ENCODE assay signal across 22 cellular contexts in the genomic region with DNA sequence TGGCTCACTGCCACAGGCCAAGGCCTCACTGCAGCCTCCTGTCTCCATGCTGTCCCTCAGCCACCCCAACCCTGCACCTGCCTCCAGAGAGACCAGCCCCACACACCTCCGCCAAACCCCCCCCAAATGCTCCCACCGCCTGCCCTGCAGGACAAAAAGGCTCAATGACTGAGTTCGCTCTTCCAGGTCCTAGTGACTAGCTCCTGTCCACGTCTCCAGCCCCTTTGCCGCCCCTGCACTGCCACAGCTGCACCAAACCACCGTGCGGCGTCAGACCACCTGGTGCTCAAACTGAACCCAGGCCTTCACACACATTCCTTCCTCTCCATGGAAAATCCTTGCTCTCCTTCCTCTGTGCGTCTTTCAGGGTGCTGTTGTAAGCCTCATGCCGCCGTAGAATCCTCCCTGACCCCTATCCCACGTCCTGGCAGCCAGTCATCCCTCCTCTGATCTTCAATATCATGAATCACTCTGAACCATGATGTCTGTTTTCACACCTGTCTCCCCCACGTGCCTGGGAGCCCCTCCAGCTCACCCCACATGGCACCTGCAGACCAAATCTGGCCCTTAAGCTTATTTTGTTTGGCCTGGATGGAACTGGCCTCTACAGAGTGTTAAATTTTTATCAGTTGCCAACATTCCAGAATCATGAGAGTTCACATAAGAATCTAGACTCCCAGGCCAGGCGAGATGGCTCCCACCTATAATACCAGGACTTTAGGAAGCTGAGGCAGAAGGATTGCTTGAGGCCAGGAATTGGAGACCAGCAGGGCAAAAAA. TPM values are rescaled to one million over a fixed set of nuclear protein-coding genes. Genes with fewer than 3 reads are reported as not detected.
A peak's percentile ranks its signal among the peaks of the same experiment; 100 is the strongest.
DNase-seq lines count a peak whose midpoint lies in the region; ATAC-seq and TF ChIP-seq lines count a peak whose summit lies in the region.
"Had no signal": no experiment of that assay in that cellular context is flagged by ENCODE, and none has a peak within 500 bp of the region (broad histone marks: within the 10 kb centered on the region; RNA-seq: fewer than 3 reads in every experiment).

No MANE protein-coding gene starts in this region.

- DNase-seq in GM04503 (ENCODE audit: low read depth): peak; percentile 21
- peak; percentile 26 for DNase-seq in adipocyte (ENCODE audit: low read depth)
- peak; percentile 10 for DNase-seq in fibroblast of the conjunctiva (ENCODE audit: low read depth)
- DNase-seq in psoas muscle: no peak
- DNase-seq in RPMI8226: no peak
- DNase-seq in PC-3: no peak
- DNase-seq in DMS53 treated with DMSO at 0.1 percent for 48 hours (lab: John Stamatoyannopoulos, UW; ENCODE audit: unreplicated experiment): no peak
- no peak for DNase-seq in NCI-H2196 (lab: John Stamatoyannopoulos, UW; ENCODE audit: unreplicated experiment)
- DNase-seq: activated gamma-delta T cell treated with Interleukin-2 at 50 U/mL for 16 hours; caudate nucleus; GF-D8; hippocampal formation; natural killer cell; NCI-H2171; retina; stimulated activated CD4-positive, alpha-beta T cell treated with anti-CD3 and anti-CD28 coated beads, Interleukin-4, amount 100 ng/mL, for 4 hours; upper lobe of left lung; WERI-Rb-1 had no signal

- no TSS peak for BruUV-seq in PC-3 (replicated peaks; lab: Mats Ljungman, UMichigan)

- CTCF ChIA-PET in PC-3 (lab: Charles Lee): no interaction called here

- H3K9ac ChIP-seq in adipocyte (ENCODE audit: low read length): no peak overlapping the region
- H3K9ac ChIP-seq in PC-3 (ENCODE audit: low read length): no peak overlapping the region

- H3K4me3 ChIP-seq in adipocyte (ENCODE audit: low read length) (no peak overlapping the region), psoas muscle (no peak overlapping the region), PC-3 (ENCODE audit: low read length) (no peak overlapping the region)
- H3K4me3 ChIP-seq: upper lobe of left lung had no signal

- H2AFZ ChIP-seq in PC-3 (ENCODE audit: low read length): no peak overlapping the region

- no peak overlapping the region for H3K27ac ChIP-seq in psoas muscle
- no peak overlapping the region for H3K27ac ChIP-seq in PC-3 (ENCODE audit: low read length)
- H3K27ac ChIP-seq: upper lobe of left lung, WERI-Rb-1 had no signal

- POLR2A ChIA-PET in PC-3 (lab: Charles Lee; ENCODE audit: unreplicated experiment): no interaction called here

- H3K4me2 ChIP-seq in PC-3 (ENCODE audit: low read length): no peak overlapping the region

- no peaks in the 10 kb centered on the region for H3K79me2 ChIP-seq in PC-3 (ENCODE audit: low read length)

- ATAC-seq in psoas muscle (peak; percentile 41 to 76 (median 51)), PC-3 (no peak)
- ATAC-seq: natural killer cell; stimulated activated memory B cell treated with anti-CD40 and anti-IgM and Interleukin-4, amounts not matched to agents 10 μg/mL and 1 μg/mL and 100 μg/mL, for 72 hours had no signal

- intact Hi-C loops in psoas muscle (cut with DNase I): no loop called here
- intact Hi-C loops in PC-3 (cut with micrococcal nuclease): no loop called here

- H3K27me3 ChIP-seq in adipocyte (replicated peaks; ENCODE audit: control insufficient read depth, insufficient read depth, low read length) (peaks cover 55% of the 10 kb centered on the region), psoas muscle (ENCODE audit: insufficient read depth in 3 of 3, low read length in 2 of 3) (peaks cover 0 to 8% (median 0%) of the 10 kb centered on the region in 3 donors), PC-3 (ENCODE audit: low read length) (peaks cover 23% of the 10 kb centered on the region; the same call in 1 of the 2 replicates)

- no peak for TF ChIP-seq CTCF in psoas muscle (IDR thresholded peaks at IDR 0.05)
- no peak for TF ChIP-seq CTCF in PC-3 (conservative IDR thresholded peaks at IDR 0.05; ENCODE audit: low read depth, low read length)

- no peaks in the 10 kb centered on the region for H4K20me1 ChIP-seq in PC-3 (ENCODE audit: low read length)

- no peaks in the 10 kb centered on the region for H3K9me2 ChIP-seq in PC-3 (replicated peaks; ENCODE audit: low read length)

- H3K9me3 ChIP-seq in adipocyte (ENCODE audit: control insufficient read depth, low read length) (no peaks in the 10 kb centered on the region), psoas muscle (no peaks in the 10 kb centered on the region), PC-3 (ENCODE audit: low read length) (no peaks in the 10 kb centered on the region)
- H3K9me3 ChIP-seq: upper lobe of left lung had no signal

- H3K4me1 ChIP-seq in adipocyte (ENCODE audit: control insufficient read depth, insufficient read depth, low read length): no peaks in the 10 kb centered on the region
- peaks cover 7% of the 10 kb centered on the region for H3K4me1 ChIP-seq in psoas muscle
- H3K4me1 ChIP-seq in PC-3 (ENCODE audit: insufficient read depth, low read length): no peaks in the 10 kb centered on the region

- H3K36me3 ChIP-seq in adipocyte (ENCODE audit: control insufficient read depth, insufficient read depth, low read length, severe bottlenecking) (no peaks in the 10 kb centered on the region), psoas muscle (ENCODE audit: insufficient read depth in 1 of 2, low read depth in 1 of 2) (no peaks in the 10 kb centered on the region), PC-3 (ENCODE audit: low read depth, low read length) (no peaks in the 10 kb centered on the region)
- H3K36me3 ChIP-seq: upper lobe of left lung, WERI-Rb-1 had no signal

- WGBS in psoas muscle, 3 donors: 24 to 33% (median 30%) methylated on average over 14 of the region's 14 CpGs

- no peaks in the 10 kb centered on the region for H3F3A ChIP-seq in PC-3 (ENCODE audit: low read length, unreplicated experiment)

RNA-seq across cellular contexts. Expression of a gene that starts 4.3 kb away (rescaled TPM):
- total RNA-seq in psoas muscle: under 1 TPM in 2 of 4 donors, not detected in 2; 0.17 TPM
- under 1 TPM; 0.04 to 0.08 (median 0.06) TPM for polyA plus RNA-seq in psoas muscle
- total RNA-seq in PC-3 (2014; rRNA removed): not detected in 2 replicates
- total RNA-seq: activated CD8-positive, alpha-beta memory T cell treated with anti-CD3 and anti-CD28 coated beads for 36 hours; endothelial cell of umbilical vein; liver had no signal
- polyA plus RNA-seq: liver had no signal

Comparison
In these comparisons a context has a peak if more than half of its experiments do, and no peak if none do; other contexts are left out.
1. DNase-seq: peak in GM04503 (single experiment), adipocyte (single experiment) and fibroblast of the conjunctiva (single experiment); none in psoas muscle (0 of 2), RPMI8226 (single experiment), PC-3 (single experiment), DMS53 treated with DMSO at 0.1 percent for 48 hours (single experiment) and NCI-H2196 (single experiment).